Comparison of ENCODE assay signal across 1 cellular context in genomic region chr2:37774976-37775907, GRCh38.
TF ChIP-seq lines count a peak whose summit lies in the region.

No MANE protein-coding gene starts in this region.

TF ChIP-seq in endothelial cell of umbilical vein, 7 proteins besides CTCF, POLR2A, EP300 and RAD21 (continued from another document):
- TF ChIP-seq POLR2AphosphoS5 (IDR thresholded peaks at IDR 0.05; ENCODE audit: insufficient read depth, low read depth, low read length): no peak
TF ChIP-seq in endothelial cell of umbilical vein: peak in this region for 0.
